8 cellular contexts compared by ENCODE assay signal in genomic region chr15:34365836-34366235, GRCh38. TPM values are rescaled to one million over a fixed set of nuclear protein-coding genes. Genes with fewer than 3 reads are reported as not detected.
DNase-seq lines count a peak whose midpoint lies in the region; ATAC-seq and TF ChIP-seq lines count a peak whose summit lies in the region.

No MANE protein-coding gene starts in this region.

- intact Hi-C loops in activated CD4-positive, alpha-beta T cell treated with anti-CD3 and anti-CD28 coated beads for 36 hours (cut with DNase I, micrococcal nuclease): loop anchor here (2.0 to 10.0 kb wide), 3 partner anchors 141 to 619 kb away; partner anchors contain the start of genes EMC4 (in 1 of the 2), KATNBL1 (in 1 of the 2) and ZNF770 (in 1 of the 2)
- intact Hi-C loops in body of pancreas (cut with DNase I): loop anchor here (10.0 kb wide), 1 partner anchor 301 kb away; no protein-coding TSS in a partner anchor
- intact Hi-C loops in right lobe of liver (cut with DNase I): loop anchor here in 1 of 2 donors (10.0 kb wide), 1 partner anchor 121 kb away; no protein-coding TSS in a partner anchor
- intact Hi-C loops in thyroid gland (cut with DNase I): loop anchor here (5.0 to 10.0 kb wide), 3 partner anchors 51 to 261 kb away; partner anchors contain the start of genes EMC7, GOLGA8B and PGBD4

- H3K36me3 ChIP-seq in body of pancreas (replicated peaks in 1 of 2; ENCODE audit: insufficient read depth in 1 of 2, low read depth in 2 of 2) (no peaks in the 10 kb centered on the region), right lobe of liver (no peaks in the 10 kb centered on the region), thyroid gland (no peaks in the 10 kb centered on the region)

- POLR2A ChIA-PET in activated CD4-positive, alpha-beta T cell treated with anti-CD3 and anti-CD28 coated beads for 36 hours (lab: Charles Lee): interaction anchor here (0.6 to 1.0 kb wide), 2 partner anchors 28 to 413 kb away, joined by 3 read pairs; partner anchors contain the start of gene SLC12A6

- H3K4me3 ChIP-seq in body of pancreas (no peak overlapping the region), right lobe of liver (peak overlapping the region; percentile 78 to 95 (median 79)), thyroid gland (replicated peaks in 1 of 3) (peak overlapping the region in 2 of 3 donors; percentile 11 to 99)

- peaks cover 20% of the 10 kb centered on the region for H3K4me1 ChIP-seq in body of pancreas
- H3K4me1 ChIP-seq in right lobe of liver: peaks cover 0 to 6% (median 0%) of the 10 kb centered on the region in 4 donors
- peaks cover 8 to 13% of the 10 kb centered on the region in 2 donors for H3K4me1 ChIP-seq in thyroid gland

- no peak for ATAC-seq in activated CD4-positive, alpha-beta T cell treated with anti-CD3 and anti-CD28 coated beads for 36 hours
- ATAC-seq in body of pancreas: no peak
- ATAC-seq in right lobe of liver: no peak

- H3K27ac ChIP-seq in body of pancreas: peak overlapping the region; percentile 20 to 96 (median 78)
- H3K27ac ChIP-seq in right lobe of liver: no peak overlapping the region
- peak overlapping the region in 1 of 3 donors; percentile 36 for H3K27ac ChIP-seq in thyroid gland

- H3K4me1 Mint-ChIP-seq in activated CD4-positive, alpha-beta T cell treated with anti-CD3 and anti-CD28 coated beads for 36 hours: peaks cover 36% of the 10 kb centered on the region

- H3K9me3 ChIP-seq in body of pancreas (no peaks in the 10 kb centered on the region), right lobe of liver (no peaks in the 10 kb centered on the region), thyroid gland (no peaks in the 10 kb centered on the region)

- peak overlapping the region; percentile 99 for H3K4me3 Mint-ChIP-seq in activated CD4-positive, alpha-beta T cell treated with anti-CD3 and anti-CD28 coated beads for 36 hours

- H3K27me3 Mint-ChIP-seq in activated CD4-positive, alpha-beta T cell treated with anti-CD3 and anti-CD28 coated beads for 36 hours: no peaks in the 10 kb centered on the region

- TF ChIP-seq CTCF in body of pancreas (IDR thresholded peaks at IDR 0.05) (no peak), right lobe of liver (IDR thresholded peaks at IDR 0.05) (no peak), thyroid gland (IDR thresholded peaks at IDR 0.05) (no peak)

- no peaks in the 10 kb centered on the region for H3K27me3 ChIP-seq in body of pancreas
- no peaks in the 10 kb centered on the region for H3K27me3 ChIP-seq in right lobe of liver
- no peaks in the 10 kb centered on the region for H3K27me3 ChIP-seq in thyroid gland

- H3K9me3 Mint-ChIP-seq in activated CD4-positive, alpha-beta T cell treated with anti-CD3 and anti-CD28 coated beads for 36 hours (ENCODE audit: low read depth): no peaks in the 10 kb centered on the region

- 37% methylated on average over 5 of the region's 5 CpGs for WGBS in body of pancreas, 2 donors
- WGBS in right lobe of liver (ENCODE audit: insufficient coverage, low coverage, low lambda C conversion rate, missing lambda C conversion rate): 49% methylated on average over 4 of the region's 5 CpGs
- 43 to 50% methylated on average over 5 of the region's 5 CpGs for WGBS in thyroid gland, 2 donors

- CTCF ChIA-PET in activated CD4-positive, alpha-beta T cell treated with anti-CD3 and anti-CD28 coated beads for 36 hours (lab: Charles Lee): interaction anchor here (2.1 to 4.0 kb wide), 3 partner anchors 19 to 157 kb away, joined by 6 to 29 read pairs (median 10); partner anchors contain the start of genes NOP10 and NUTM1

- H3K36me3 Mint-ChIP-seq in activated CD4-positive, alpha-beta T cell treated with anti-CD3 and anti-CD28 coated beads for 36 hours (ENCODE audit: low read depth): peaks cover 14% of the 10 kb centered on the region

- TF ChIP-seq POLR2A in body of pancreas (IDR thresholded peaks at IDR 0.05): no peak
- TF ChIP-seq POLR2A in right lobe of liver (IDR thresholded peaks at IDR 0.05): no peak
- TF ChIP-seq POLR2A in thyroid gland (IDR thresholded peaks at IDR 0.05): no peak

- DNase-seq in activated CD4-positive, alpha-beta T cell treated with anti-CD3 and anti-CD28 coated beads for 36 hours: no peak
- DNase-seq in activated CD4-positive, alpha-beta T cell treated with anti-CD3 and anti-CD28 coated beads for 4 hours: no peak
- no peak for DNase-seq in body of pancreas
- DNase-seq in right lobe of liver: no peak
- no peak for DNase-seq in thyroid gland
- no peak for DNase-seq in OCI-M1 (lab: John Stamatoyannopoulos, UW)
- no peak for DNase-seq in COLO829 (ENCODE audit: low spot score)
- no peak for DNase-seq in NCI-H345 (lab: John Stamatoyannopoulos, UW)

- peak overlapping the region; percentile 72 for H3K27ac Mint-ChIP-seq in activated CD4-positive, alpha-beta T cell treated with anti-CD3 and anti-CD28 coated beads for 36 hours

RNA-seq across cellular contexts. Expression of gene LPCAT4, which starts 1.2 kb away (rescaled TPM):
- 10 to 100 TPM; 44.4 to 52.7 TPM for total RNA-seq in activated CD4-positive, alpha-beta T cell treated with anti-CD3 and anti-CD28 coated beads for 36 hours
- 10 to 100 TPM; 13.5 to 16.5 TPM for total RNA-seq in body of pancreas
- total RNA-seq in right lobe of liver: 1 to 10 TPM; 3.2 to 6.7 (median 4.5) TPM
- 10 to 100 TPM in 1 of 4 donors, 1 to 10 TPM in 3; 6.9 to 12.1 (median 8.6) TPM for total RNA-seq in thyroid gland

RNA-seq across cellular contexts. Expression of gene NUTM1, which starts 22.7 kb away (rescaled TPM):
- total RNA-seq in activated CD4-positive, alpha-beta T cell treated with anti-CD3 and anti-CD28 coated beads for 36 hours: not detected
- not detected for total RNA-seq in body of pancreas
- total RNA-seq in right lobe of liver: not detected
- total RNA-seq in thyroid gland: under 1 TPM in 1 of 4 donors, not detected in 3; 0.13 TPM

RNA-seq across cellular contexts. Expression of gene NOP10, which starts 22.9 kb away (rescaled TPM):
- total RNA-seq in activated CD4-positive, alpha-beta T cell treated with anti-CD3 and anti-CD28 coated beads for 36 hours: 100 to 1,000 TPM; 217 to 313 TPM
- total RNA-seq in body of pancreas (10 to 100 TPM; 25.7 to 32.4 TPM), right lobe of liver (100 to 1,000 TPM in 2 of 6 experiments, 10 to 100 TPM in 4; 59.2 to 177 (median 79.2) TPM), thyroid gland (100 to 1,000 TPM in 3 of 4 donors, 10 to 100 TPM in 1; 62.6 to 164 (median 142) TPM)

RNA-seq across cellular contexts. Expression of gene SLC12A6, which starts 28.3 kb away (rescaled TPM):
- 10 to 100 TPM; 18.2 to 22.1 TPM for total RNA-seq in activated CD4-positive, alpha-beta T cell treated with anti-CD3 and anti-CD28 coated beads for 36 hours
- total RNA-seq in body of pancreas: 10 to 100 TPM; 15.0 to 16.2 TPM
- total RNA-seq in right lobe of liver: 10 to 100 TPM in 1 of 6 experiments, 1 to 10 TPM in 5; 5.6 to 10.9 (median 7.5) TPM
- 10 to 100 TPM; 32.6 to 47.8 (median 42.1) TPM for total RNA-seq in thyroid gland

Comparison
In these comparisons a context has a peak if more than half of its experiments do, and no peak if none do; other contexts are left out.
1. H3K27ac ChIP-seq: peak in body of pancreas (4 of 4); none in right lobe of liver (0 of 3).
2. H3K4me3 ChIP-seq: peak in right lobe of liver (3 of 3) and thyroid gland (2 of 3); none in body of pancreas (0 of 2).